ENCODE assay signal across 10 cellular contexts in the genomic region with DNA sequence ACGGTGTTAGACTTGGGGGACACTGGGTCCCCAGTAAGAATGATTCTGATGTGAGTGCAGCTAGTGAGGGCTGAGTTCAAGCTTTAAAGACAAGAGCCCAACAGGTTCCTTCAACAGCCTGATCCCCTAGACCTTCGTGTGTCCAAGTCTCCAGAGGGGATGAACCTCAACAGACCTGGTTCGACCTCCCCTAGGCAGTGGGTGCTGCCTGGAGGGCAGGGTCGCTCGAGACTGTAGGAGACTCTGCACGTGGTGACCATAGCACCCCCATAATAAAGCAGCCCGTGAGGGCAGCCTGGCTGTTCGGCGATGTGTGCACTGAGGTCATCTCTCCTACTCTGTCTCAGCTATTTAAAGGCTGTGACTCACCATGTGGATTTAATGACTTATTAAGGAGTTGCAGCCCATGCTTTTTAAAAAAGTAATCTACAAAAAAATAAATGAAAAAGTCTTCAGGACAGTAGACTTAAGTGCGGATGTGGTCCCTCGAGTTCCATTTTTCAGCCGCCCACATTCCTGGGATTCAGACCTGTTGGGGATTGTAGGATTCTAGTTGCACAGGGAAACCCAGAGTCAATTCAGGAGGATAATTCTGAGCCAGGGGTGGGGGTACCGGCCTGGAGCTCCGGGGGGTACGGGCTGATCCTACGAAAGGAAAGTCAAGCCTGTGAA. TPM values are rescaled to one million over a fixed set of nuclear protein-coding genes. Genes with fewer than 3 reads are reported as not detected.
DNase-seq lines count a peak whose midpoint lies in the region; ATAC-seq, FAIRE-seq and TF ChIP-seq lines count a peak whose summit lies in the region.
"Had no signal": no experiment of that assay in that cellular context is flagged by ENCODE, and none has a peak within 500 bp of the region (broad histone marks: within the 10 kb centered on the region; RNA-seq: fewer than 3 reads in every experiment).

No MANE protein-coding gene starts in this region.

- TF ChIP-seq CTCF in hepatocyte (IDR thresholded peaks at IDR 0.05; ENCODE audit: poor library complexity), result no peak

- no peaks in the 10 kb centered on the region for H3K9me3 ChIP-seq in hepatocyte (ENCODE audit: low read depth)

- H3K4me2 ChIP-seq in hepatocyte, result no peak overlapping the region

- H3K4me1 ChIP-seq in hepatocyte (ENCODE audit: insufficient read depth), result peaks cover 9% of the 10 kb centered on the region

- H4K20me1 ChIP-seq in hepatocyte (ENCODE audit: insufficient read depth, poor library complexity, severe bottlenecking), result no peaks in the 10 kb centered on the region

- no peaks in the 10 kb centered on the region for H3K36me3 ChIP-seq in hepatocyte (replicated peaks; ENCODE audit: insufficient read depth, low read depth)

- H3K79me2 ChIP-seq in hepatocyte, result no peaks in the 10 kb centered on the region

- no peaks in the 10 kb centered on the region for H3K27me3 ChIP-seq in hepatocyte

- ATAC-seq in GM19455 (IDR thresholded peaks at IDR 0.05; ENCODE audit: unreplicated experiment), result no peak
- ATAC-seq: Panc1 had no signal

- H3K9me2 ChIP-seq in hepatocyte (replicated peaks; ENCODE audit: insufficient read depth), result no peaks in the 10 kb centered on the region

- FAIRE-seq in urothelium cell line (lab: Jason Lieb, UNC), result peak; percentile 72

- no peak overlapping the region for H3K4me3 ChIP-seq in hepatocyte

- H2AFZ ChIP-seq in hepatocyte, result no peak overlapping the region

- WGBS in hepatocyte (ENCODE audit: low lambda C conversion rate, missing lambda C conversion rate), result 75% methylated on average over 16 of the region's 16 CpGs

- DNase-seq in activated effector memory CD4-positive, alpha-beta T cell treated with anti-CD3 and anti-CD28 coated beads, Interleukin-2, amount 50 U/mL, for 16 hours, result peak; percentile 52
- no peak for DNase-seq in activated effector memory CD4-positive, alpha-beta T cell treated with Interleukin-2 at 50 U/mL for 16 hours
- peak; percentile 48 for DNase-seq in activated CD8-positive, alpha-beta memory T cell treated with anti-CD3 and anti-CD28 coated beads, Interleukin-2, amount 50 U/mL, for 48 hours
- DNase-seq in hepatocyte (ENCODE audit: low spot score) (peak; percentile 79), urothelium cell line (ENCODE audit: low spot score) (peak; percentile 77), iPS-NIHi7 (ENCODE audit: extremely low spot score) (no peak)
- DNase-seq in activated CD4-positive, alpha-beta T cell treated with anti-CD3 and anti-CD28 coated beads, Interleukin-2, amount 50 U/mL, for 48 hours, result no peak
- DNase-seq: glutamatergic neuron had no signal

- no peak overlapping the region for H3K27ac ChIP-seq in hepatocyte

RNA-seq across cellular contexts. Expression of a gene that starts 23.4 kb away (rescaled TPM):
- total RNA-seq in hepatocyte, result 65.3 and 97.2 TPM in 2 replicates
- 151 and 164 TPM in 2 replicates for polyA plus RNA-seq in hepatocyte

Comparison
In these comparisons a context has a peak if more than half of its experiments do, and no peak if none do; other contexts are left out.
1. DNase-seq: peak in activated effector memory CD4-positive, alpha-beta T cell treated with anti-CD3 and anti-CD28 coated beads, Interleukin-2, amount 50 U/mL, for 16 hours (single experiment), activated CD8-positive, alpha-beta memory T cell treated with anti-CD3 and anti-CD28 coated beads, Interleukin-2, amount 50 U/mL, for 48 hours (single experiment), hepatocyte (single experiment) and urothelium cell line (single experiment); none in activated effector memory CD4-positive, alpha-beta T cell treated with Interleukin-2 at 50 U/mL for 16 hours (single experiment), iPS-NIHi7 (single experiment) and activated CD4-positive, alpha-beta T cell treated with anti-CD3 and anti-CD28 coated beads, Interleukin-2, amount 50 U/mL, for 48 hours (0 of 2).